8 cellular contexts compared by ENCODE assay signal in the genomic region with DNA sequence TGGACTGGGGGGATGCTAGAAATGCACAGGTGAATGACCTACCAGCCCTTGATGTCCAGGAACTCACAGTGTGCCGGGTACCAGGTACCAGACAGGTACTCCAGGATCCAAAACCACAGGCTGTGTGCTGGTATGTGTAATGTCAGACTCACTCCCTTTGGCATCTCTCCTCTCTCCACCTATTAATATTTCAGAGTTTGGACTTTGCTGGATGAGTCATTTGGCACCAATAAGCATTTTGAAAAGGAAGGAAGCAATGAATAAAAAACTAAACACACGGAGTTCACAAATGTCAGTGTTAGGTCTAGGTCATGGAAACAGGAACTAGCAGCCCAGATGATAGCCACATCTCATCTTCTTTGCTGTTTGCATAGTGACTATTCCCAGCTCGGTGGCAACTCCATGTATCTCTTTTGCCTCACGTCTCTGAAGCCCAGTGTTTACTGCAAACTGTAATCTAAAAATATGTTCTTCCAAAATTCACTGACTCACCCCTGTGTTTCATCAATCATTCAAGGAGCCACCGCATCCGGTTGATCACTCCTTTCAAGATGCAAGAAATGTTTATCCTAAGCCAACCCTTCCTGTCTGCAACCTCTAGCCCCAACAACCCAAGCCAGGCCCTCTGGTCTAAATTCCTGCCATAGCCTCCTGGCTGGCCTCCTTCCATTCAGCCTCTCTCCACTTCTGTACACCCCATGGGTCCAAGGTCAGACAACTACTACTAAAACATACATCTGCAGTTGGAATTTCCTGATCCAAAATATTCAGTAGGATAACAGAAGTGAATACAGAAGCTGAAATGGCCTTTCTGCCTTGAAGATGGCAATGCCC. TPM values are rescaled to one million over a fixed set of nuclear protein-coding genes. Genes with fewer than 3 reads are reported as not detected.
DNase-seq lines count a peak whose midpoint lies in the region; FAIRE-seq and TF ChIP-seq lines count a peak whose summit lies in the region.

No MANE protein-coding gene starts in this region.

- H3K9me1 ChIP-seq in keratinocyte (ENCODE audit: control insufficient read depth, extremely low read depth, insufficient read depth, low read length): no peaks in the 10 kb centered on the region

- peak overlapping the region; percentile 73 for H3K27ac ChIP-seq in keratinocyte (ENCODE audit: control insufficient read depth, insufficient read depth, low read length)
- peak overlapping the region; percentile 63 for H3K27ac ChIP-seq in suprapubic skin

- no peak for TF ChIP-seq EP300 in suprapubic skin (IDR thresholded peaks at IDR 0.05)

- H3K4me1 ChIP-seq in keratinocyte (ENCODE audit: control insufficient read depth, extremely low read depth, insufficient read depth, low read length): peaks cover 61% of the 10 kb centered on the region
- H3K4me1 ChIP-seq in suprapubic skin: peaks cover 70% of the 10 kb centered on the region

- H3K27me3 Mint-ChIP-seq in CD14-positive monocyte (ENCODE audit: low read depth in 3 of 3): peaks cover 6 to 11% (median 7%) of the 10 kb centered on the region in 3 donors

- H3K27me3 ChIP-seq in keratinocyte (ENCODE audit: control insufficient read depth, extremely low read depth, insufficient read depth, low read length) (no peaks in the 10 kb centered on the region), suprapubic skin (no peaks in the 10 kb centered on the region)

- no peak for TF ChIP-seq POLR2A in suprapubic skin (IDR thresholded peaks at IDR 0.05)

- H3K9ac ChIP-seq in keratinocyte (ENCODE audit: control insufficient read depth, extremely low read depth, insufficient read depth, low read length): peak overlapping the region; percentile 16

- dilution Hi-C loops in keratinocyte (cut with MboI; ENCODE audit: extremely low pct_ligation_motif_present, low sequenced_read_pairs): no loop called here

- H3K27ac Mint-ChIP-seq in CD14-positive monocyte: peak overlapping the region in 6 of 7 donors; percentile 5 to 65 (median 57)

- H3K4me1 Mint-ChIP-seq in CD14-positive monocyte: peaks cover 45% of the 10 kb centered on the region

- H3K79me2 ChIP-seq in keratinocyte (ENCODE audit: control insufficient read depth, insufficient read depth, low read length): peaks cover 72% of the 10 kb centered on the region

- TF ChIP-seq CTCF in CD14-positive monocyte (IDR thresholded peaks at IDR 0.05) (no peak), keratinocyte (optimal IDR thresholded peaks at IDR 0.05 in 1 of 3, IDR thresholded peaks at IDR 0.05 in 1 of 3, conservative IDR thresholded peaks at IDR 0.05 in 1 of 3; ENCODE audit: extremely low read depth in 1 of 3, insufficient read depth in 2 of 3, low read length in 3 of 3) (no peak), suprapubic skin (IDR thresholded peaks at IDR 0.05) (no peak)

- H3K36me3 Mint-ChIP-seq in CD14-positive monocyte: no peaks in the 10 kb centered on the region

- H3K9me3 Mint-ChIP-seq in CD14-positive monocyte: peaks cover 0 to 3% (median 0%) of the 10 kb centered on the region in 7 donors

- H3K4me3 Mint-ChIP-seq in CD14-positive monocyte: peak overlapping the region; percentile 17 to 77

- H3K4me3 ChIP-seq in keratinocyte (ENCODE audit: control insufficient read depth in 2 of 3, extremely low read depth in 1 of 3, insufficient read depth in 2 of 3, low read depth in 1 of 3, low read length in 3 of 3) (peak overlapping the region in 2 of 3 experiments; percentile 0 to 48), suprapubic skin (no peak overlapping the region)

- H3K9me3 ChIP-seq in keratinocyte (ENCODE audit: control insufficient read depth, low read depth, low read length): no peaks in the 10 kb centered on the region
- H3K9me3 ChIP-seq in suprapubic skin: no peaks in the 10 kb centered on the region

- H3K36me3 ChIP-seq in keratinocyte (ENCODE audit: control insufficient read depth in 2 of 2, extremely low read depth in 1 of 2, insufficient read depth in 2 of 2, low read length in 2 of 2): peaks cover 0 to 12% of the 10 kb centered on the region in 2 experiments
- H3K36me3 ChIP-seq in suprapubic skin: no peaks in the 10 kb centered on the region

- no peaks in the 10 kb centered on the region for H4K20me1 ChIP-seq in keratinocyte (ENCODE audit: control insufficient read depth, extremely low read depth, insufficient read depth, low read length)

- 6% methylated on average over 6 of the region's 6 CpGs for WGBS in suprapubic skin

- DNase-seq in CD14-positive monocyte (ENCODE audit: low spot score): no peak
- peak; percentile 89 for DNase-seq in LoVo (ENCODE audit: low spot score)
- peak; percentile 99 for DNase-seq in amniotic epithelial cell (ENCODE audit: low read depth)
- DNase-seq in keratinocyte (ENCODE audit: low read depth, low spot score): peak; percentile 72
- DNase-seq in suprapubic skin (ENCODE audit: low spot score in 2 of 2): no peak
- DNase-seq in stimulated activated naive CD4-positive, alpha-beta T cell (lab: John Stamatoyannopoulos, UW): no peak
- DNase-seq in GF-D8 (lab: John Stamatoyannopoulos, UW): no peak
- DNase-seq in NCI-H1048 (lab: John Stamatoyannopoulos, UW): no peak

- no peak overlapping the region for H2AFZ ChIP-seq in keratinocyte (ENCODE audit: control insufficient read depth, low read length)

- FAIRE-seq in keratinocyte (lab: Jason Lieb, UNC): peak; percentile 83

- intact Hi-C loops in CD14-positive monocyte (cut with micrococcal nuclease): no loop called here

- H3K4me2 ChIP-seq in keratinocyte (ENCODE audit: control insufficient read depth, extremely low read depth, insufficient read depth, low read depth, low read length): peak overlapping the region; percentile 72

RNA-seq across cellular contexts. Expression of a gene that starts 8.4 kb away (rescaled TPM):
- polyA plus RNA-seq in CD14-positive monocyte: 1 to 10 TPM in 1 of 2 donors, under 1 TPM in 1; 0.68 to 1.0 TPM
- 136 to 145 TPM (median 136 TPM) in 3 replicates for polyA plus RNA-seq in keratinocyte
- polyA plus RNA-seq in keratinocyte (2011; ENCODE audit: low read depth): 12.3 TPM
- polyA plus RNA-seq in keratinocyte (2011; cell fraction: cytosol; rRNA removed): 85.2 and 104 TPM in 2 replicates
- 199 and 267 TPM in 2 replicates for polyA plus RNA-seq in keratinocyte (2011; cell fraction: nucleus; rRNA removed)
- 40.3 and 177 TPM in 2 replicates for polyA plus RNA-seq in keratinocyte (2012; ENCODE audit: low replicate concordance)
- polyA minus RNA-seq in keratinocyte: 221 to 368 TPM (median 229 TPM) in 3 replicates
- 124 TPM for polyA minus RNA-seq in keratinocyte (2011; cell fraction: cytosol; rRNA and poly(A)+ RNA removed)
- polyA minus RNA-seq in keratinocyte (2011; cell fraction: nucleus; rRNA and poly(A)+ RNA removed): 284 and 412 TPM in 2 replicates
- total RNA-seq in suprapubic skin: 100 to 1,000 TPM; 159 to 397 (median 245) TPM

RNA-seq across cellular contexts. Expression of a gene that starts 55.8 kb away (rescaled TPM):
- not detected for polyA plus RNA-seq in CD14-positive monocyte
- polyA plus RNA-seq in keratinocyte: not detected in 3 replicates
- polyA plus RNA-seq in keratinocyte (2011; ENCODE audit: low read depth): not detected
- polyA plus RNA-seq in keratinocyte (2011; cell fraction: cytosol; rRNA removed): not detected in 2 replicates
- not detected in 2 replicates for polyA plus RNA-seq in keratinocyte (2011; cell fraction: nucleus; rRNA removed)
- polyA plus RNA-seq in keratinocyte (2012; ENCODE audit: low replicate concordance): not detected in 2 replicates
- not detected in 3 replicates for polyA minus RNA-seq in keratinocyte
- polyA minus RNA-seq in keratinocyte (2011; cell fraction: cytosol; rRNA and poly(A)+ RNA removed): not detected
- not detected in 2 replicates for polyA minus RNA-seq in keratinocyte (2011; cell fraction: nucleus; rRNA and poly(A)+ RNA removed)
- total RNA-seq in suprapubic skin: under 1 TPM in 1 of 4 donors, not detected in 3; 0.56 TPM

Comparison
In these comparisons a context has a peak if more than half of its experiments do, and no peak if none do; other contexts are left out.
1. DNase-seq: peak in LoVo (single experiment), amniotic epithelial cell (single experiment) and keratinocyte (single experiment); none in CD14-positive monocyte (single experiment), suprapubic skin (0 of 2), stimulated activated naive CD4-positive, alpha-beta T cell (0 of 6), GF-D8 (single experiment) and NCI-H1048 (single experiment).
2. RNA of a gene that starts 8.4 kb away (polyA plus RNA-seq): 12.3 to 267 TPM in keratinocyte; 0.68 to 1.0 TPM in CD14-positive monocyte; every median in the first group is over 4 times any median in the second.